In genomic region chr14:71721791-71722190, GRCh38 we compare ENCODE assay signal across 16 cellular contexts.
"Had no signal": no experiment of that assay in that cellular context is flagged by ENCODE, and none has a peak within 500 bp of the region (broad histone marks: within the 10 kb centered on the region; RNA-seq: fewer than 3 reads in every experiment).

No MANE protein-coding gene starts in this region.

- H3K36me3 ChIP-seq: thoracic aorta had no signal

- H3K4me1 Mint-ChIP-seq: natural killer cell had no signal

- ATAC-seq: natural killer cell, psoas muscle had no signal

- H3K4me3 Mint-ChIP-seq: activated CD4-positive, alpha-beta memory T cell treated with anti-CD3 and anti-CD28 coated beads for 36 hours; endodermal cell; natural killer cell had no signal

- DNase-seq: activated CD4-positive, alpha-beta memory T cell treated with anti-CD3 and anti-CD28 coated beads for 36 hours; activated naive CD4-positive, alpha-beta T cell treated with Interleukin-2 at 50 U/mL for 16 hours; dermis blood vessel endothelial cell; endodermal cell; erythroblast; glutamatergic neuron; natural killer cell; psoas muscle; stimulated activated CD4-positive, alpha-beta T cell treated with anti-CD3 and anti-CD28 coated beads, Interleukin-15, amount 100 ng/mL, for 24 hours; stimulated activated CD4-positive, alpha-beta T cell treated with anti-CD3 and anti-CD28 coated beads, Interleukin-4, amount 100 ng/mL, for 4 hours; stomach; T1000 had no signal

- H3K27ac Mint-ChIP-seq: activated CD4-positive, alpha-beta memory T cell treated with anti-CD3 and anti-CD28 coated beads for 36 hours; endodermal cell; natural killer cell had no signal

- H3K27me3 ChIP-seq: stomach, vagina had no signal

- H3K9me3 Mint-ChIP-seq: activated CD4-positive, alpha-beta memory T cell treated with anti-CD3 and anti-CD28 coated beads for 36 hours; natural killer cell had no signal

- H3K36me3 Mint-ChIP-seq: natural killer cell had no signal

- H3K27ac ChIP-seq: psoas muscle, stomach, vagina, VCaP had no signal

- H3K9me3 ChIP-seq: psoas muscle, stomach, thoracic aorta, vagina had no signal

- H3K4me1 ChIP-seq: psoas muscle had no signal

- H3K27me3 Mint-ChIP-seq: activated CD4-positive, alpha-beta memory T cell treated with anti-CD3 and anti-CD28 coated beads for 36 hours had no signal

- H3K4me3 ChIP-seq: lung, psoas muscle, stomach, thoracic aorta, vagina had no signal
